ENCODE assay signal across 41 cellular contexts in the genomic region with DNA sequence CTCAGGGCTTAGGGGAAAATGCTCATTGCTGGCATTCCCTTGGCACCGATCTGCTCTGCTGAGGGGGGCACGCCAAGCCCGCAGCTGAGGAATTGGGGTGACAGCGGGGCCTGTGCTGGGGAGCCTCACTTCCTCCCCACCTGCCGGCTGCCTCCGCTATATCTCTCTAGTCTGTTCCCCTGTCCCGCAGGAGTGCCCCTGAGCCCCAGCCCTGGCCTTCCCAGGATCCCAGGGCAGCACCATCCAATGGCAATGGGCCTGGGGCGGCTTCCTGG. TPM values are rescaled to one million over a fixed set of nuclear protein-coding genes. Genes with fewer than 3 reads are reported as not detected.
"Had no signal": no experiment of that assay in that cellular context is flagged by ENCODE, and none has a peak within 500 bp of the region (broad histone marks: within the 10 kb centered on the region; RNA-seq: fewer than 3 reads in every experiment).

No MANE protein-coding gene starts in this region.

- H2AFZ ChIP-seq: parathyroid adenoma had no signal

- H3K4me3 Mint-ChIP-seq: activated CD4-positive, alpha-beta memory T cell treated with anti-CD3 and anti-CD28 coated beads for 36 hours; activated naive CD4-positive, alpha-beta T cell treated with anti-CD3 and anti-CD28 coated beads for 36 hours; activated naive CD8-positive, alpha-beta T cell treated with anti-CD3 and anti-CD28 coated beads for 36 hours; activated T-helper 1 cell treated with anti-CD3 and anti-CD28 coated beads, Interleukin-12 subunit alpha, Interleukin-12 subunit beta, Interleukin-2, Interleukin-4 antibody, amounts not matched to agents 30 ng/mL and 10 ng/mL and 1 ng/mL, durations not matched to agents 14 hours and 24 hours and 36 hours; memory B cell; naive thymus-derived CD4-positive, alpha-beta T cell; stimulated activated memory B cell treated with anti-CD40 and anti-IgM and Interleukin-4, amounts not matched to agents 10 μg/mL and 1 μg/mL and 100 μg/mL, for 72 hours; stimulated activated naive CD8-positive, alpha-beta T cell treated with anti-CD3 and anti-CD28 coated beads, Interleukin-15, amount 100 ng/mL, for 72 hours; T-helper 17 cell had no signal

- H3K4me1 ChIP-seq: adrenal gland, colonic mucosa, parathyroid adenoma, right atrium auricular region, vagina had no signal

- H3K9me3 Mint-ChIP-seq: activated CD4-positive, alpha-beta memory T cell treated with anti-CD3 and anti-CD28 coated beads for 36 hours; activated naive CD4-positive, alpha-beta T cell treated with anti-CD3 and anti-CD28 coated beads for 36 hours; activated naive CD8-positive, alpha-beta T cell treated with anti-CD3 and anti-CD28 coated beads for 36 hours; activated T-helper 1 cell treated with anti-CD3 and anti-CD28 coated beads, Interleukin-12 subunit alpha, Interleukin-12 subunit beta, Interleukin-2, Interleukin-4 antibody, amounts not matched to agents 30 ng/mL and 10 ng/mL and 1 ng/mL, durations not matched to agents 14 hours and 24 hours and 36 hours; immature natural killer cell; memory B cell; naive thymus-derived CD4-positive, alpha-beta T cell; stimulated activated memory B cell treated with anti-CD40 and anti-IgM and Interleukin-4, amounts not matched to agents 10 μg/mL and 1 μg/mL and 100 μg/mL, for 72 hours; stimulated activated naive CD8-positive, alpha-beta T cell treated with anti-CD3 and anti-CD28 coated beads, Interleukin-15, amount 100 ng/mL, for 72 hours had no signal

- H3K4me1 Mint-ChIP-seq: immature natural killer cell had no signal

- H3K9me3 ChIP-seq: adrenal gland, body of pancreas, colonic mucosa, heart left ventricle, right atrium auricular region, upper lobe of left lung, vagina had no signal

- H3K36me3 ChIP-seq: adrenal gland, colonic mucosa, right atrium auricular region, vagina, WERI-Rb-1 had no signal

- H3K27ac ChIP-seq: adrenal gland, body of pancreas, colonic mucosa, heart left ventricle, parathyroid adenoma, right atrium auricular region, vagina, WERI-Rb-1 had no signal

- H3K9ac ChIP-seq: parathyroid adenoma had no signal

- H3K27me3 ChIP-seq: adrenal gland, body of pancreas, colonic mucosa, right atrium auricular region, upper lobe of left lung, vagina had no signal

- H3K27ac Mint-ChIP-seq: activated CD4-positive, alpha-beta memory T cell treated with anti-CD3 and anti-CD28 coated beads for 36 hours; activated naive CD4-positive, alpha-beta T cell treated with anti-CD3 and anti-CD28 coated beads for 36 hours; activated naive CD8-positive, alpha-beta T cell treated with anti-CD3 and anti-CD28 coated beads for 36 hours; stimulated activated memory B cell treated with anti-CD40 and anti-IgM and Interleukin-4, amounts not matched to agents 10 μg/mL and 1 μg/mL and 100 μg/mL, for 72 hours; T-helper 17 cell had no signal

- H3K27me3 Mint-ChIP-seq: activated CD4-positive, alpha-beta memory T cell treated with anti-CD3 and anti-CD28 coated beads for 36 hours; activated naive CD8-positive, alpha-beta T cell treated with anti-CD3 and anti-CD28 coated beads for 36 hours; memory B cell; stimulated activated memory B cell treated with anti-CD40 and anti-IgM and Interleukin-4, amounts not matched to agents 10 μg/mL and 1 μg/mL and 100 μg/mL, for 72 hours; stimulated activated naive CD8-positive, alpha-beta T cell treated with anti-CD3 and anti-CD28 coated beads, Interleukin-15, amount 100 ng/mL, for 72 hours; T-helper 17 cell had no signal

- H3K4me2 ChIP-seq: smooth muscle cell had no signal

- ATAC-seq: activated CD4-positive, CD25-positive, alpha-beta regulatory T cell treated with anti-CD3 and anti-CD28 coated beads, Interleukin-2, amount 50 U/mL, for 24 hours; body of pancreas; esophagus mucosa; heart left ventricle; naive thymus-derived CD4-positive, alpha-beta T cell; stimulated activated memory B cell treated with anti-CD40 and anti-IgM and Interleukin-4, amounts not matched to agents 10 μg/mL and 1 μg/mL and 100 μg/mL, for 72 hours; stimulated activated naive CD8-positive, alpha-beta T cell treated with anti-CD3 and anti-CD28 coated beads, Interleukin-15, amount 100 ng/mL, for 72 hours; T-helper 17 cell had no signal

- H3K79me2 ChIP-seq: parathyroid adenoma had no signal

- DNase-seq: activated CD4-positive, alpha-beta memory T cell treated with anti-CD3 and anti-CD28 coated beads for 36 hours; activated CD4-positive, alpha-beta T cell treated with anti-CD3 and anti-CD28 coated beads for 48 hours; activated CD8-positive, alpha-beta memory T cell treated with anti-CD3 and anti-CD28 coated beads, Interleukin-2, amount 50 U/mL, for 4 hours; activated effector memory CD4-positive, alpha-beta T cell treated with anti-CD3 and anti-CD28 coated beads, Interleukin-2, amount 50 U/mL, for 16 hours; activated naive CD4-positive, alpha-beta T cell treated with anti-CD3 and anti-CD28 coated beads for 36 hours; activated naive CD8-positive, alpha-beta T cell treated with anti-CD3 and anti-CD28 coated beads for 36 hours; activated T-cell treated with anti-CD3 and anti-CD28 coated beads, Interleukin-2, amount 50 U/mL, for 1 hour; adrenal gland; aorta; body of pancreas; cerebellar nuclear complex; colonic mucosa; foreskin fibroblast; heart left ventricle; hypothalamus; immature natural killer cell; midbrain; occipital lobe; stimulated activated CD4-positive, alpha-beta T cell treated with anti-CD3 and anti-CD28 coated beads, Interleukin-1b, Interleukin-23, amount 100 ng/mL, for 48 hours; stimulated activated CD4-positive, alpha-beta T cell treated with anti-CD3 and anti-CD28 coated beads, Interleukin-4, amount 100 ng/mL, for 4 hours; stimulated activated CD8-positive, alpha-beta memory T cell treated with anti-CD3 and anti-CD28 coated beads, Interleukin-4, amount 100 ng/mL, for 48 hours; stimulated activated naive CD8-positive, alpha-beta T cell treated with anti-CD3 and anti-CD28 coated beads, Interleukin-15, amount 100 ng/mL, for 72 hours; T-helper 17 cell; T1000 had no signal

- H3K4me3 ChIP-seq: adrenal gland, body of pancreas, colonic mucosa, heart left ventricle, right atrium auricular region, smooth muscle cell, vagina had no signal

RNA-seq across cellular contexts. Expression of gene PCP2, which starts 12.8 kb away (rescaled TPM):
- total RNA-seq: activated CD8-positive, alpha-beta memory T cell treated with anti-CD3 and anti-CD28 coated beads for 36 hours; aorta; body of pancreas; esophagus mucosa; kidney epithelial cell; occipital lobe; pulmonary artery endothelial cell; right atrium auricular region; smooth muscle cell; vagina had no signal
- polyA plus RNA-seq: aorta; naive thymus-derived CD4-positive, alpha-beta T cell; neural cell had no signal

RNA-seq across cellular contexts. Expression of gene RETN, which starts 22.5 kb away (rescaled TPM):
- total RNA-seq: activated CD4-positive, alpha-beta memory T cell treated with anti-CD3 and anti-CD28 coated beads for 36 hours; activated CD8-positive, alpha-beta memory T cell treated with anti-CD3 and anti-CD28 coated beads for 36 hours; activated naive CD4-positive, alpha-beta T cell treated with anti-CD3 and anti-CD28 coated beads for 36 hours; activated naive CD8-positive, alpha-beta T cell treated with anti-CD3 and anti-CD28 coated beads for 36 hours; activated T-helper 1 cell treated with anti-CD3 and anti-CD28 coated beads, Interleukin-12 subunit alpha, Interleukin-12 subunit beta, Interleukin-2, Interleukin-4 antibody, amounts not matched to agents 30 ng/mL and 10 ng/mL and 1 ng/mL, durations not matched to agents 14 hours and 24 hours and 36 hours; aorta; body of pancreas; colonic mucosa; esophagus mucosa; lower leg skin; pulmonary artery endothelial cell; right atrium auricular region; smooth muscle cell; T-helper 17 cell; vagina had no signal
- polyA plus RNA-seq: naive thymus-derived CD4-positive, alpha-beta T cell; neural cell; smooth muscle cell had no signal
